ENCODE assay signal across 20 cellular contexts in genomic region chr22:48884786-48885185, GRCh38.
"Had no signal": no experiment of that assay in that cellular context is flagged by ENCODE, and none has a peak within 500 bp of the region (broad histone marks: within the 10 kb centered on the region; RNA-seq: fewer than 3 reads in every experiment).

No MANE protein-coding gene starts in this region.

- H3K9me3 Mint-ChIP-seq: activated CD4-positive, alpha-beta T cell treated with anti-CD3 and anti-CD28 coated beads, Interleukin-2, amount 10 ng/mL, durations not matched to agents 24 days and 14 days; activated naive CD4-positive, alpha-beta T cell treated with anti-CD3 and anti-CD28 coated beads, Interleukin-2, amount 50 U/mL, for 24 hours; activated T-helper 17 cell treated with anti-CD3 and anti-CD28 coated beads, Interleukin-2, amount 50 U/mL, for 72 hours; neural crest cell; type B pancreatic cell had no signal

- DNase-seq: activated CD4-positive, alpha-beta T cell treated with anti-CD3 and anti-CD28 coated beads, Interleukin-2, amount 10 ng/mL, durations not matched to agents 24 days and 14 days; activated CD8-positive, alpha-beta T cell treated with anti-CD3 and anti-CD28 coated beads, Interleukin-2, amount 10 ng/mL, durations not matched to agents 7 days and 5 days; cortex of kidney; effector CD4-positive, alpha-beta T cell; esophagus squamous epithelium; hippocampal formation; midbrain; stimulated activated CD4-positive, alpha-beta T cell treated with anti-CD3 and anti-CD28 coated beads, Interleukin-15, amount 100 ng/mL, for 24 hours; stimulated activated CD4-positive, alpha-beta T cell treated with anti-CD3 and anti-CD28 coated beads, Interleukin-4, amount 100 ng/mL, for 24 hours; stimulated activated naive CD4-positive, alpha-beta T cell treated with Interleukin-2 at 50 U/mL for 16 hours; T-helper 2 cell had no signal

- H3K9me3 ChIP-seq: adrenal gland, esophagus squamous epithelium, pancreas had no signal

- H3K4me1 Mint-ChIP-seq: activated CD4-positive, alpha-beta T cell treated with anti-CD3 and anti-CD28 coated beads, Interleukin-2, amount 10 ng/mL, durations not matched to agents 24 days and 14 days; activated naive CD4-positive, alpha-beta T cell treated with anti-CD3 and anti-CD28 coated beads, Interleukin-2, amount 50 U/mL, for 24 hours; activated T-helper 17 cell treated with anti-CD3 and anti-CD28 coated beads, Interleukin-2, amount 50 U/mL, for 72 hours had no signal

- H3K27me3 Mint-ChIP-seq: activated CD4-positive, alpha-beta T cell treated with anti-CD3 and anti-CD28 coated beads, Interleukin-2, amount 10 ng/mL, durations not matched to agents 24 days and 14 days had no signal

- H3K27ac ChIP-seq: adrenal gland, cardiac muscle cell, esophagus squamous epithelium, pancreas, SJSA1 had no signal

- H3K4me1 ChIP-seq: adrenal gland, esophagus squamous epithelium, pancreas, SJSA1 had no signal

- H3K36me3 ChIP-seq: adrenal gland, cardiac muscle cell, esophagus squamous epithelium, pancreas, SJSA1 had no signal

- H3K36me3 Mint-ChIP-seq: activated naive CD4-positive, alpha-beta T cell treated with anti-CD3 and anti-CD28 coated beads, Interleukin-2, amount 50 U/mL, for 24 hours; type B pancreatic cell had no signal

- ATAC-seq: activated CD8-positive, alpha-beta T cell treated with anti-CD3 and anti-CD28 coated beads, Interleukin-2, amount 10 ng/mL, durations not matched to agents 7 days and 5 days; activated T-helper 17 cell treated with anti-CD3 and anti-CD28 coated beads, Interleukin-2, amount 50 U/mL, for 72 hours; pancreas had no signal

- H3K27ac Mint-ChIP-seq: activated CD4-positive, alpha-beta T cell treated with anti-CD3 and anti-CD28 coated beads, Interleukin-2, amount 10 ng/mL, durations not matched to agents 24 days and 14 days; activated CD8-positive, alpha-beta T cell treated with anti-CD3 and anti-CD28 coated beads, Interleukin-2, amount 10 ng/mL, durations not matched to agents 7 days and 5 days; activated naive CD4-positive, alpha-beta T cell treated with anti-CD3 and anti-CD28 coated beads, Interleukin-2, amount 50 U/mL, for 24 hours; activated T-helper 17 cell treated with anti-CD3 and anti-CD28 coated beads, Interleukin-2, amount 50 U/mL, for 72 hours; type B pancreatic cell had no signal

- H3K27me3 ChIP-seq: adrenal gland, cardiac muscle cell, pancreas, SJSA1 had no signal

- H3K4me3 Mint-ChIP-seq: activated CD4-positive, alpha-beta T cell treated with anti-CD3 and anti-CD28 coated beads, Interleukin-2, amount 10 ng/mL, durations not matched to agents 24 days and 14 days; activated CD8-positive, alpha-beta T cell treated with anti-CD3 and anti-CD28 coated beads, Interleukin-2, amount 10 ng/mL, durations not matched to agents 7 days and 5 days; activated naive CD4-positive, alpha-beta T cell treated with anti-CD3 and anti-CD28 coated beads, Interleukin-2, amount 50 U/mL, for 24 hours; activated T-helper 17 cell treated with anti-CD3 and anti-CD28 coated beads, Interleukin-2, amount 50 U/mL, for 72 hours; neural crest cell; type B pancreatic cell had no signal

- H3K4me3 ChIP-seq: adrenal gland, cardiac muscle cell, esophagus squamous epithelium, lung, pancreas, SJSA1 had no signal
